Comparison of ENCODE assay signal across 18 cellular contexts in the genomic region with DNA sequence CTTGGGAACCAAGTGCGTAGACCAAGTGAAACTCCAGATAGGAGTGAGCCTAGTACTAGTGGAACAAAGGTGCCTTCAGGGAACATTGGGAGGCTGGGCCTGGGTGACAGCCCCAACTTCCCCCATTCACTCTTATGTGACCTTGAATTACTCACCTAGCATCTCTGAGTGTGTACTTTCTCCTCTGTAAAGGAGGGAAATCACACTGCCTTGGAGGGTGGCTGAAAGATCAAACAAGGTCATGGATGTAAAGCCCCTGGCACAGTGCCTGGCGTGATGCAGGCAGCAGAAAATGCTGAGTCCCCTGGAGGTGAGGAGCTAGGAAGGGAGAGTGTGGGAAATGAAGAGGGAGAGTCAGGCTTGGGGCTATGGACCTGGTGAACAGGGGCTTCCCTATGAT. TPM values are rescaled to one million over a fixed set of nuclear protein-coding genes. Genes with fewer than 3 reads are reported as not detected.
DNase-seq lines count a peak whose midpoint lies in the region; ATAC-seq, FAIRE-seq and TF ChIP-seq lines count a peak whose summit lies in the region.
"Had no signal": no experiment of that assay in that cellular context is flagged by ENCODE, and none has a peak within 500 bp of the region (broad histone marks: within the 10 kb centered on the region; RNA-seq: fewer than 3 reads in every experiment).

No MANE protein-coding gene starts in this region.

- DNase-seq in GM12892 (ENCODE audit: insufficient read length) (no peak), lung (ENCODE audit: low spot score) (peak; percentile 25), H7 (no peak), nucleus accumbens (lab: John Stamatoyannopoulos, UW) (no peak)
- DNase-seq: activated CD4-positive, alpha-beta T cell treated with anti-CD3 and anti-CD28 coated beads for 36 hours; activated naive CD4-positive, alpha-beta T cell treated with anti-CD3 and anti-CD28 coated beads, Interleukin-2, amount 10 ng/mL, durations not matched to agents 7 days and 5 days; AML-193; HFFc6; left ventricle myocardium superior; NCI-H69; Right ventricle myocardium superior had no signal

- FAIRE-seq in GM12892 (lab: Jason Lieb, UNC): peak; percentile 38
- FAIRE-seq: astrocyte, GM18507, GM19239 had no signal

- 81 to 89% methylated on average over 2 of the region's 2 CpGs for WGBS in lung, 2 donors

- TF ChIP-seq POLR2A in GM12892 (IDR thresholded peaks at IDR 0.05; ENCODE audit: low read depth, low read length): no peak

- TF ChIP-seq CTCF in lung (IDR thresholded peaks at IDR 0.05; ENCODE audit: control extremely low read depth, extremely low read depth): no peak

- H3K27me3 ChIP-seq in lung (ENCODE audit: control insufficient read depth, insufficient read depth) (no peaks in the 10 kb centered on the region), H7 (ENCODE audit: control insufficient read depth, insufficient read depth, low read length) (no peaks in the 10 kb centered on the region; the same call in 1 of the 2 replicates)

- H3K36me3 ChIP-seq in lung (ENCODE audit: control insufficient read depth in 2 of 2, insufficient read depth in 2 of 2, low read length in 2 of 2): no peaks in the 10 kb centered on the region
- no peaks in the 10 kb centered on the region for H3K36me3 ChIP-seq in H7 (replicated peaks; ENCODE audit: control insufficient read depth, insufficient read depth, low read length)
- H3K36me3 ChIP-seq: thoracic aorta had no signal

- no peak overlapping the region for H3K27ac ChIP-seq in lung (ENCODE audit: low read depth in 1 of 2, low read length in 1 of 2)
- H3K27ac ChIP-seq: thoracic aorta had no signal

- H3K4me3 ChIP-seq in lung (no peak overlapping the region), H7 (ENCODE audit: insufficient read depth, low read depth, low read length) (no peak overlapping the region)
- H3K4me3 ChIP-seq: thoracic aorta had no signal

- no peaks in the 10 kb centered on the region for H3K4me1 ChIP-seq in lung (ENCODE audit: control insufficient read depth in 2 of 2, insufficient read depth in 2 of 2, low read length in 2 of 2)

- ATAC-seq in GM19463 (IDR thresholded peaks at IDR 0.05; ENCODE audit: unreplicated experiment): peak; percentile 52
- peak; percentile 35 for ATAC-seq in HG03442 (IDR thresholded peaks at IDR 0.05; ENCODE audit: unreplicated experiment)
- ATAC-seq in lung (ENCODE audit: insufficient read depth, low FRiP score): no peak
- ATAC-seq in GM21360 (IDR thresholded peaks at IDR 0.05; ENCODE audit: unreplicated experiment): no peak
- ATAC-seq: activated CD4-positive, alpha-beta T cell treated with anti-CD3 and anti-CD28 coated beads for 36 hours; left ventricle myocardium superior had no signal

- H3K9me3 ChIP-seq in lung (ENCODE audit: control insufficient read depth in 2 of 2, insufficient read depth in 1 of 2, low read length in 1 of 2): no peaks in the 10 kb centered on the region
- H3K9me3 ChIP-seq: thoracic aorta had no signal

RNA-seq across cellular contexts. Expression of gene MARCO, which starts 45.9 kb away (rescaled TPM):
- polyA plus RNA-seq in GM12892 (2012; ENCODE audit: missing spikeins): 1.1 TPM
- total RNA-seq in lung: 100 to 1,000 TPM in 1 of 2 donors, 10 to 100 TPM in 1; 20.3 to 213 TPM
- 100 to 1,000 TPM; 114 to 833 TPM for polyA plus RNA-seq in lung
- total RNA-seq in H7 (2014; rRNA removed; shearing (Covaris generic)): not detected in 2 replicates
- total RNA-seq: activated CD4-positive, alpha-beta T cell treated with anti-CD3 and anti-CD28 coated beads for 36 hours; astrocyte; HFFc6 had no signal

Comparison
In these comparisons a context has a peak if more than half of its experiments do, and no peak if none do; other contexts are left out.
1. ATAC-seq: peak in GM19463 (single experiment) and HG03442 (single experiment); none in lung (single experiment) and GM21360 (single experiment).
2. RNA of gene MARCO, which starts 45.9 kb away (total RNA-seq): 20.3 to 213 TPM in lung; not detected in H7; every median in the first group is over 10 times any median in the second.